24 cellular contexts compared by ENCODE assay signal in the genomic region with DNA sequence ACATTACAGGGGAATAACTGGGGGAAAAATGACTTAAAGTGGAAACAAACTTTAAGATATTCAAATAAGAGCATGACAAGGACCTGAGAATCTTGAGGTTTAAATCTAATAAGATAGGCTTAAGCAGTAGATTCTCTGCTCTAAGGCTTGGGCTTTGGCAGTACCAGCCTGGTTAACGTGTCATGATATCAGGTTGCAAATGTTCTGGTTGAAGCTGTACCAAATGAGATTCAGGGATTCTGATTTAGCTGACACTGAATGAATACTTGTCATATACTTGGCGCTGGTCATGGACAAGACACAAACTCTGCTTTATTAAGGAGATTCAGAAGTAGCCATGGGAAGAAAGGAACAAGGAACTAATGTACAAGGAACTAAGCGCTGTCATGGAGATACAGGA. TPM values are rescaled to one million over a fixed set of nuclear protein-coding genes. Genes with fewer than 3 reads are reported as not detected.
DNase-seq lines count a peak whose midpoint lies in the region; ATAC-seq and TF ChIP-seq lines count a peak whose summit lies in the region.
"Had no signal": no experiment of that assay in that cellular context is flagged by ENCODE, and none has a peak within 500 bp of the region (broad histone marks: within the 10 kb centered on the region; RNA-seq: fewer than 3 reads in every experiment).

No MANE protein-coding gene starts in this region.

- H3K36me3 ChIP-seq in left ventricle myocardium inferior (peaks cover 21% of the 10 kb centered on the region), sigmoid colon (peaks cover 0 to 7% (median 0%) of the 10 kb centered on the region in 4 donors)
- H3K36me3 ChIP-seq: colonic mucosa had no signal

- 0 out of 2 replicates have a peak overlapping the region, but pooled peaks have one; percentile 3 for H3K4me3 Mint-ChIP-seq in HFFc6
- H3K4me3 Mint-ChIP-seq: activated CD4-positive, alpha-beta T cell treated with anti-CD3 and anti-CD28 coated beads, Interleukin-2, amount 10 ng/mL, durations not matched to agents 7 days and 5 days; activated naive CD4-positive, alpha-beta T cell treated with anti-CD3 and anti-CD28 coated beads for 36 hours; mesothelial cell of epicardium had no signal

- TF ChIP-seq EP300 in sigmoid colon (IDR thresholded peaks at IDR 0.05) = no peak

- H3K27ac ChIP-seq in left ventricle myocardium inferior (replicated peaks) (peak overlapping the region; percentile 98), sigmoid colon (peak overlapping the region in 3 of 4 donors; percentile 30 to 51 (median 49))
- H3K27ac ChIP-seq: 22Rv1, body of pancreas, colonic mucosa had no signal

- no peaks in the 10 kb centered on the region for H3K36me3 Mint-ChIP-seq in HFFc6 (ENCODE audit: low read depth)
- H3K36me3 Mint-ChIP-seq: mesothelial cell of epicardium had no signal

- peaks cover 87% of the 10 kb centered on the region for H3K4me1 ChIP-seq in left ventricle myocardium inferior
- peaks cover 0 to 74% (median 64%) of the 10 kb centered on the region in 4 donors for H3K4me1 ChIP-seq in sigmoid colon
- H3K4me1 ChIP-seq: colonic mucosa had no signal

- H3K27me3 Mint-ChIP-seq in HFFc6 (ENCODE audit: insufficient read depth) = peaks cover 5% of the 10 kb centered on the region; the same call in 1 of the 2 replicates
- H3K27me3 Mint-ChIP-seq: activated CD4-positive, alpha-beta T cell treated with anti-CD3 and anti-CD28 coated beads, Interleukin-2, amount 10 ng/mL, durations not matched to agents 7 days and 5 days had no signal

- intact Hi-C loops in left ventricle myocardium inferior (cut with micrococcal nuclease) (no loop called here), sigmoid colon (cut with DNase I) (no loop called here)

- ATAC-seq in HG03432 (IDR thresholded peaks at IDR 0.05; ENCODE audit: unreplicated experiment) = no peak
- ATAC-seq: body of pancreas had no signal

- no peak overlapping the region for H3K4me3 ChIP-seq in left ventricle myocardium inferior
- H3K4me3 ChIP-seq in sigmoid colon = no peak overlapping the region
- H3K4me3 ChIP-seq: body of pancreas, colonic mucosa, upper lobe of left lung had no signal

- no peaks in the 10 kb centered on the region for H3K9me3 ChIP-seq in left ventricle myocardium inferior (replicated peaks)
- H3K9me3 ChIP-seq in sigmoid colon = no peaks in the 10 kb centered on the region
- H3K9me3 ChIP-seq: body of pancreas, colonic mucosa, upper lobe of left lung had no signal

- no peak overlapping the region for H3K27ac Mint-ChIP-seq in HFFc6
- H3K27ac Mint-ChIP-seq: activated CD4-positive, alpha-beta T cell treated with anti-CD3 and anti-CD28 coated beads, Interleukin-2, amount 10 ng/mL, durations not matched to agents 7 days and 5 days; mesothelial cell of epicardium had no signal

- H3K9me3 Mint-ChIP-seq in HFFc6 = no peaks in the 10 kb centered on the region
- H3K9me3 Mint-ChIP-seq: activated CD4-positive, alpha-beta T cell treated with anti-CD3 and anti-CD28 coated beads, Interleukin-2, amount 10 ng/mL, durations not matched to agents 7 days and 5 days; activated naive CD4-positive, alpha-beta T cell treated with anti-CD3 and anti-CD28 coated beads for 36 hours; mesothelial cell of epicardium had no signal

- TF ChIP-seq CTCF in HFFc6 (IDR thresholded peaks at IDR 0.05) (no peak), left ventricle myocardium inferior (IDR thresholded peaks at IDR 0.05; ENCODE audit: borderline replicate concordance) (no peak), sigmoid colon (IDR thresholded peaks at IDR 0.05) (no peak)

- peaks cover 33% of the 10 kb centered on the region for H3K4me1 Mint-ChIP-seq in HFFc6 (ENCODE audit: low read depth)

- no peaks in the 10 kb centered on the region for H3K27me3 ChIP-seq in left ventricle myocardium inferior (ENCODE audit: low read depth)
- H3K27me3 ChIP-seq in sigmoid colon = no peaks in the 10 kb centered on the region
- H3K27me3 ChIP-seq: body of pancreas, colonic mucosa, upper lobe of left lung had no signal

- no peak for TF ChIP-seq POLR2A in sigmoid colon (IDR thresholded peaks at IDR 0.05)

- 92 to 98% methylated on average over 3 of the region's 3 CpGs for WGBS in sigmoid colon, 2 donors

- DNase-seq in NCI-H82 (lab: John Stamatoyannopoulos, UW) (peak; percentile 46), NCI-H82 treated with DMSO at 0.1 percent for 48 hours (lab: John Stamatoyannopoulos, UW; ENCODE audit: unreplicated experiment) (no peak), HFFc6 (no peak), left ventricle myocardium inferior (no peak), sigmoid colon (no peak), kidney glomerular epithelial cell (lab: John Stamatoyannopoulos, UW) (no peak), NAMALWA (ENCODE audit: low spot score) (no peak)
- DNase-seq: activated CD4-positive, alpha-beta T cell treated with anti-CD3 and anti-CD28 coated beads, Interleukin-2, amount 10 ng/mL, durations not matched to agents 7 days and 5 days; activated naive CD4-positive, alpha-beta T cell treated with anti-CD3 and anti-CD28 coated beads for 36 hours; AML-193; body of pancreas; colonic mucosa; GOT3; hippocampal formation; Kasumi-1; NCI-H1092 treated with DMSO at 0.1 percent for 48 hours; NCI-H510A; stimulated activated CD4-positive, alpha-beta T cell treated with anti-CD3 and anti-CD28 coated beads, Interleukin-15, amount 100 ng/mL, for 24 hours; stimulated activated naive CD4-positive, alpha-beta T cell treated with Interleukin-2 at 50 U/mL for 16 hours; SW 1271; upper lobe of left lung had no signal

RNA-seq across cellular contexts. Expression of gene TCP11L2, which starts 6.1 kb away (rescaled TPM):
- total RNA-seq in HFFc6 (2021; fragmentation: NEBNext Ultra II Directional; extraction: Animal tissue kit (Norgen Biotek cat#: 25700)) = 10 to 100 TPM; 13.4 to 21.9 (median 15.6) TPM
- 126 TPM for total RNA-seq in left ventricle myocardium inferior
- 10 to 100 TPM; 38.4 to 53.5 (median 49.3) TPM for total RNA-seq in sigmoid colon
- 1 to 10 TPM; 3.0 to 9.5 (median 9.3) TPM for polyA plus RNA-seq in sigmoid colon

RNA-seq across cellular contexts. Expression of gene POLR3B, which starts 48.9 kb away (rescaled TPM):
- total RNA-seq in HFFc6 (2021; fragmentation: NEBNext Ultra II Directional; extraction: Animal tissue kit (Norgen Biotek cat#: 25700)) = 10 to 100 TPM; 16.4 to 18.8 (median 17.3) TPM
- total RNA-seq in left ventricle myocardium inferior = 8.5 TPM
- total RNA-seq in sigmoid colon = 1 to 10 TPM; 3.9 to 5.4 (median 4.8) TPM
- 1 to 10 TPM; 1.8 to 4.0 (median 3.5) TPM for polyA plus RNA-seq in sigmoid colon
